ENCODE assay signal across 8 cellular contexts in the genomic region with DNA sequence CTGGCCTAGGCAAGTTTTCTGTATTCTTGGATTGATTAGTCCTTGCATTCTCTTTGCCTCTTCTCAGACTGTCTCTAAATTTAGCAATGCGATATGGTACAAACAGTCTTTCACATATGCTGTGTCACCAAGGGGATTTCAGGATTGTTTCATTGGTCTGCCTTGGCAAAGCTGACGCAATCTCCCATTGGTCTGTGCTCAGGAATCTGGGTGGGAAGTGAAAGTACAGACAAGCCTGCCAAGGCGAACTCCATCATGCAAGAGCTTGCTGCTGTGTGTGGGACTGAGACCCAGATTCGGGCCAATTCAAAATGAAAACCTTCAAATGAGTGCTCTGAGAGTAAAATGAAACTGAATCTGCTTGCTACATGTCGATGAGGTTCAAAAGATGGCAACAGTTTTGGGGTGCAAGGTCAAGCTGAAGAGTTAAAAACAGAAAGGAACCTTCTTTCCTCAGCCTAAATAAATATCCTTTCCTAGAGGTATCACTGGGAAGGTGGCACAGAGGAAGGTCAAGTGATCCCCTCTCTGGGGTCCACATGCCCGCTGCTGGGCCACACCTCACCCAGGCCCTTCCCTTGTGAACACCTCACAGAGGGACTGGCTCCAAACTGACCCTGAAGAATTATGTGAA.
DNase-seq lines count a peak whose midpoint lies in the region; ATAC-seq and TF ChIP-seq lines count a peak whose summit lies in the region.

No MANE protein-coding gene starts in this region.

- TF ChIP-seq CTCF in RWPE2 (IDR thresholded peaks at IDR 0.05; ENCODE audit: poor library complexity, severe bottlenecking) (no peak), nephron (IDR thresholded peaks at IDR 0.05; ENCODE audit: unreplicated experiment in 3 of 3) (no peak), upper lobe of right lung (IDR thresholded peaks at IDR 0.05) (no peak)

- DNase-seq in A172 (ENCODE audit: low spot score) (peak; percentile 92), RWPE2 (ENCODE audit: low spot score) (peak; percentile 88), dedifferentiated amniotic fluid mesenchymal stem cell (ENCODE audit: extremely low spot score) (peak; percentile 99), upper lobe of right lung (peak; percentile 62), NCI-H2196 (lab: John Stamatoyannopoulos, UW; ENCODE audit: unreplicated experiment) (no peak)

- H3K27me3 ChIP-seq in RWPE2 (ENCODE audit: insufficient read depth, poor library complexity, severe bottlenecking) (no peaks in the 10 kb centered on the region), upper lobe of right lung (no peaks in the 10 kb centered on the region)

- H3K9me3 Mint-ChIP-seq in nephron = no peaks in the 10 kb centered on the region

- peak overlapping the region in 2 of 3 experiments; percentile 18 to 49 for H3K27ac Mint-ChIP-seq in nephron

- peak overlapping the region in 1 of 3 experiments; percentile 17 for H3K4me3 Mint-ChIP-seq in nephron

- peak; percentile 88 for ATAC-seq in GM18868 (IDR thresholded peaks at IDR 0.05; ENCODE audit: unreplicated experiment)
- peak; percentile 81 for ATAC-seq in HG03025 (IDR thresholded peaks at IDR 0.05; ENCODE audit: low FRiP score, unreplicated experiment)
- ATAC-seq in RWPE2 (ENCODE audit: low read depth) = peak; percentile 69
- peak; percentile 93 for ATAC-seq in upper lobe of right lung

- H3K4me1 ChIP-seq in RWPE2 (ENCODE audit: insufficient read depth, poor library complexity, severe bottlenecking) = peaks cover 49% of the 10 kb centered on the region
- peaks cover 10% of the 10 kb centered on the region for H3K4me1 ChIP-seq in upper lobe of right lung

- H3K27ac ChIP-seq in RWPE2 (ENCODE audit: poor library complexity, severe bottlenecking) (peak overlapping the region; percentile 99), upper lobe of right lung (peak overlapping the region; percentile 73)

- H3K27me3 Mint-ChIP-seq in nephron (ENCODE audit: low read depth) = peaks cover 40% of the 10 kb centered on the region

- no peaks in the 10 kb centered on the region for H3K36me3 ChIP-seq in RWPE2 (ENCODE audit: low read depth)
- H3K36me3 ChIP-seq in upper lobe of right lung = no peaks in the 10 kb centered on the region

- H3K4me1 Mint-ChIP-seq in nephron = peaks cover 50% of the 10 kb centered on the region

- no peaks in the 10 kb centered on the region for H3K9me3 ChIP-seq in RWPE2 (ENCODE audit: severe bottlenecking)
- no peaks in the 10 kb centered on the region for H3K9me3 ChIP-seq in upper lobe of right lung

- intact Hi-C loops in upper lobe of right lung (cut with DNase I) = no loop called here

- H3K4me3 ChIP-seq in RWPE2 (ENCODE audit: severe bottlenecking) = no peak overlapping the region
- peak overlapping the region; percentile 15 for H3K4me3 ChIP-seq in upper lobe of right lung

- no peaks in the 10 kb centered on the region for H3K36me3 Mint-ChIP-seq in nephron (ENCODE audit: low read depth)
